17 cellular contexts compared by ENCODE assay signal in the genomic region with DNA sequence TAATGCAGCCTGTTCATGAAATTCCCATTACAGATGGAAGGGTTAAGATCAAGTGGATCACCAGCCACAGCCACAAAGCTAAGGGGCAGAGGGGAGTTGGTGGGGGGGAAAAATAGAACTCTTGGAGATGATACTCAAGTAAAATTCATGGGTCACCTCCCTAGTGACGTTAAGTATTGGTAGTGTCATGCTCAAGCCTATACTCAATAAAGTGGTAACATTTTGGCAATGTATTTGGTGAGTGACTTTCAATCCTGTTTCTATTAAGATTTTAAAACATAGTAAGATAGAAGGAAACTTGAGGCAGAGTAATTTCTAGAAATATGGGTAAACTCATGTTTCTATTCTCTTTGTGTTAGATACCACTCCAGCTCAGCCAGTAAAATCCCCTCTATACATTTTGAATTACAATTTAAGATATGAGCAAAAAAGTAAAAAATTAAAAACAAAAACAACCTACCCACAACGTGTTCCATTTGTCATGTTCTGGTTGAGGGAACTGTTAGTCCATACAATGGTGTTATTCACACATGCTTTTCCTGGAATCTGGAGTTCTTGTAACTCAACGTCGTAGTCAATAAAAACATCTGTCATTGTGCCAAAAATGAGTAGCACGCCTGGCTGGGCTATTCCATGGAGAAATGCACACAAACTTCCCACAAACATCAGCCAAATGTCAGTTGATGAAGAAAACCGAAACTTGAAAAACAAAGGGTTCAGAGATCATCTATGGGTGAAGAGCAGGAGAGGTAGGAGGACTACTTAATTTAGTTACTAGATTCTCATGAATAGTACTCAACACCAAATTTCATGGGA. TPM values are rescaled to one million over a fixed set of nuclear protein-coding genes. Genes with fewer than 3 reads are reported as not detected.
DNase-seq lines count a peak whose midpoint lies in the region; ATAC-seq, FAIRE-seq and TF ChIP-seq lines count a peak whose summit lies in the region.
"Had no signal": no experiment of that assay in that cellular context is flagged by ENCODE, and none has a peak within 500 bp of the region (broad histone marks: within the 10 kb centered on the region; RNA-seq: fewer than 3 reads in every experiment).

No MANE protein-coding gene starts in this region.

- TF ChIP-seq CTCF in RWPE2 (IDR thresholded peaks at IDR 0.05; ENCODE audit: poor library complexity, severe bottlenecking) (no peak), right lobe of liver (IDR thresholded peaks at IDR 0.05) (no peak), kidney (IDR thresholded peaks at IDR 0.05; ENCODE audit: borderline replicate concordance, extremely low read depth, insufficient read depth) (no peak)

- no peak for FAIRE-seq in kidney (lab: Jason Lieb, UNC)
- FAIRE-seq: colon had no signal

- intact Hi-C loops in right lobe of liver (cut with DNase I): no loop called here
- intact Hi-C loops in kidney (cut with DNase I): no loop called here

- H3K9ac ChIP-seq in kidney (ENCODE audit: low read length in 2 of 2): no peak overlapping the region

- H3K4me1 ChIP-seq in RWPE2 (ENCODE audit: insufficient read depth, poor library complexity, severe bottlenecking) (peaks cover 26% of the 10 kb centered on the region), right lobe of liver (peaks cover 0 to 25% (median 9%) of the 10 kb centered on the region in 4 donors), kidney (ENCODE audit: control insufficient read depth in 1 of 2, insufficient read depth in 1 of 2, low read depth in 1 of 2, low read length in 2 of 2) (no peaks in the 10 kb centered on the region)

- WGBS in right lobe of liver (ENCODE audit: insufficient coverage, low coverage, low lambda C conversion rate, missing lambda C conversion rate): 29% methylated on average over 6 of the region's 6 CpGs

- no peaks in the 10 kb centered on the region for H3K9me3 ChIP-seq in RWPE2 (ENCODE audit: severe bottlenecking)
- no peaks in the 10 kb centered on the region for H3K9me3 ChIP-seq in right lobe of liver
- H3K9me3 ChIP-seq in kidney (ENCODE audit: control insufficient read depth in 1 of 2, low read length in 2 of 2): no peaks in the 10 kb centered on the region
- H3K9me3 ChIP-seq: Peyer's patch had no signal

- DNase-seq in Caki2 (ENCODE audit: low read depth) (peak; percentile 62), RWPE2 (ENCODE audit: low spot score) (no peak), epithelial cell of prostate (ENCODE audit: low read depth, low spot score) (no peak), right lobe of liver (no peak), RPMI8226 (no peak), C1 segment of cervical spinal cord (lab: John Stamatoyannopoulos, UW) (no peak), kidney (no peak)
- DNase-seq: activated CD8-positive, alpha-beta memory T cell treated with anti-CD3 and anti-CD28 coated beads, Interleukin-2, amount 50 U/mL, for 48 hours; NCI-H187 treated with DMSO at 0.1 percent for 48 hours; NCI-H526; stimulated activated CD4-positive, alpha-beta T cell treated with anti-CD3 and anti-CD28 coated beads, Interleukin-4, amount 100 ng/mL, for 4 hours; T-helper 2 cell had no signal

- H3K27me3 ChIP-seq in RWPE2 (ENCODE audit: insufficient read depth, poor library complexity, severe bottlenecking) (no peaks in the 10 kb centered on the region), right lobe of liver (no peaks in the 10 kb centered on the region)
- H3K27me3 ChIP-seq: Peyer's patch had no signal

- in situ Hi-C loops in Caki2 (cut with HindIII; ENCODE audit: low pct_unique_long_range_greater_than_20kb, low sequenced_read_pairs): no loop called here

- ATAC-seq in RWPE2 (ENCODE audit: low read depth) (no peak), right lobe of liver (peak; percentile 52 to 76 (median 68)), GM18868 (IDR thresholded peaks at IDR 0.05; ENCODE audit: unreplicated experiment) (no peak)

- H3K36me3 ChIP-seq in RWPE2 (ENCODE audit: low read depth): no peaks in the 10 kb centered on the region
- peaks cover 0 to 59% (median 15%) of the 10 kb centered on the region in 4 donors for H3K36me3 ChIP-seq in right lobe of liver
- no peaks in the 10 kb centered on the region for H3K36me3 ChIP-seq in kidney (ENCODE audit: control insufficient read depth in 1 of 2, insufficient read depth in 2 of 2, low read length in 2 of 2)
- H3K36me3 ChIP-seq: Peyer's patch had no signal

- no peak for TF ChIP-seq POLR2A in right lobe of liver (IDR thresholded peaks at IDR 0.05)

- H3K27ac ChIP-seq in RWPE2 (ENCODE audit: poor library complexity, severe bottlenecking): peak overlapping the region; percentile 54
- peak overlapping the region; percentile 89 for H3K27ac ChIP-seq in epithelial cell of prostate
- H3K27ac ChIP-seq in right lobe of liver: peak overlapping the region; percentile 41 to 80 (median 73)
- no peak overlapping the region for H3K27ac ChIP-seq in kidney (ENCODE audit: low read depth in 2 of 2, low read length in 2 of 2)

- H3K4me3 ChIP-seq in RWPE2 (ENCODE audit: severe bottlenecking) (no peak overlapping the region), right lobe of liver (no peak overlapping the region), kidney (ENCODE audit: low read length in 2 of 2) (no peak overlapping the region)
- H3K4me3 ChIP-seq: Peyer's patch had no signal

RNA-seq across cellular contexts. Expression of a gene that starts 18.1 kb away (rescaled TPM):
- total RNA-seq in Caki2 (2014; rRNA removed; shearing (Covaris generic); ENCODE audit: low replicate concordance): not detected in 2 replicates
- 100 to 1,000 TPM in 2 of 6 experiments, 10 to 100 TPM in 4; 21.3 to 128 (median 54.8) TPM for total RNA-seq in right lobe of liver
- 0.03 TPM for total RNA-seq in kidney
- not detected for polyA plus RNA-seq in kidney (ENCODE audit: insufficient read depth, low read depth, low replicate concordance)
- total RNA-seq: LHCN-M2 had no signal

RNA-seq across cellular contexts. Expression of a gene that starts 56.3 kb away (rescaled TPM):
- 0.70 and 0.88 TPM in 2 replicates for total RNA-seq in Caki2 (2014; rRNA removed; shearing (Covaris generic); ENCODE audit: low replicate concordance)
- total RNA-seq in right lobe of liver (1 to 10 TPM in 2 of 6 experiments, under 1 TPM in 4; 0.29 to 1.2 (median 0.55) TPM), kidney (2.2 TPM)
- polyA plus RNA-seq in kidney (ENCODE audit: insufficient read depth, low read depth, low replicate concordance): not detected
- total RNA-seq: LHCN-M2, neural crest cell had no signal

Comparison
In these comparisons a context has a peak if more than half of its experiments do, and no peak if none do; other contexts are left out.
1. ATAC-seq: peak in right lobe of liver (4 of 4); none in RWPE2 (single experiment) and GM18868 (single experiment).
2. H3K27ac ChIP-seq: peak in RWPE2 (single experiment), epithelial cell of prostate (single experiment) and right lobe of liver (3 of 3); none in kidney (0 of 2).
3. RNA of a gene that starts 18.1 kb away (total RNA-seq): 21.3 to 128 TPM in right lobe of liver; 0.03 TPM in kidney (single experiment) and not detected in Caki2; every median in the first group is over 10 times any median in the second.